ENCODE assay signal across 1 cellular context in the genomic region with DNA sequence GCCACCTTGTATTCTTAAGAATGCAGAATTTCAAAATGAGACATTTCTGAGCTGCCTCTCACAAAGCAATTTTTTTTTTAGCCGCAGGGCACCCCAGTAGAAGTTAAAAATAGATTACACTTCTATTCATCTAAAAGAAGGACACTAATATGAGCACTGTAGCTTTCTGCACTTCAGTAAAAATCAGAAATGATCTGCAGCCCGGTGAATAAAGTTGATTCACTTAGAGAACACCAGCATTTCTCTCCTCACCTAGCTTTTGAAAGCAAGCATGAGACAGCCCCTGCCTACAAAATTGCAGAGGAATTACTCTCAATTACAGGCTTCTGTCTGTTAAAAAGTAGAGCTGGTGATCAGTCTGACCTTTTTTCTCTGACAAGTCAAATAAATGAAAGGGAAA.
TF ChIP-seq lines count a peak whose summit lies in the region.

No MANE protein-coding gene starts in this region.

TF ChIP-seq in GM12878, 131 proteins besides CTCF, POLR2A, EP300 and RAD21 (continued from another document):
- TF ChIP-seq, protein P1, sequence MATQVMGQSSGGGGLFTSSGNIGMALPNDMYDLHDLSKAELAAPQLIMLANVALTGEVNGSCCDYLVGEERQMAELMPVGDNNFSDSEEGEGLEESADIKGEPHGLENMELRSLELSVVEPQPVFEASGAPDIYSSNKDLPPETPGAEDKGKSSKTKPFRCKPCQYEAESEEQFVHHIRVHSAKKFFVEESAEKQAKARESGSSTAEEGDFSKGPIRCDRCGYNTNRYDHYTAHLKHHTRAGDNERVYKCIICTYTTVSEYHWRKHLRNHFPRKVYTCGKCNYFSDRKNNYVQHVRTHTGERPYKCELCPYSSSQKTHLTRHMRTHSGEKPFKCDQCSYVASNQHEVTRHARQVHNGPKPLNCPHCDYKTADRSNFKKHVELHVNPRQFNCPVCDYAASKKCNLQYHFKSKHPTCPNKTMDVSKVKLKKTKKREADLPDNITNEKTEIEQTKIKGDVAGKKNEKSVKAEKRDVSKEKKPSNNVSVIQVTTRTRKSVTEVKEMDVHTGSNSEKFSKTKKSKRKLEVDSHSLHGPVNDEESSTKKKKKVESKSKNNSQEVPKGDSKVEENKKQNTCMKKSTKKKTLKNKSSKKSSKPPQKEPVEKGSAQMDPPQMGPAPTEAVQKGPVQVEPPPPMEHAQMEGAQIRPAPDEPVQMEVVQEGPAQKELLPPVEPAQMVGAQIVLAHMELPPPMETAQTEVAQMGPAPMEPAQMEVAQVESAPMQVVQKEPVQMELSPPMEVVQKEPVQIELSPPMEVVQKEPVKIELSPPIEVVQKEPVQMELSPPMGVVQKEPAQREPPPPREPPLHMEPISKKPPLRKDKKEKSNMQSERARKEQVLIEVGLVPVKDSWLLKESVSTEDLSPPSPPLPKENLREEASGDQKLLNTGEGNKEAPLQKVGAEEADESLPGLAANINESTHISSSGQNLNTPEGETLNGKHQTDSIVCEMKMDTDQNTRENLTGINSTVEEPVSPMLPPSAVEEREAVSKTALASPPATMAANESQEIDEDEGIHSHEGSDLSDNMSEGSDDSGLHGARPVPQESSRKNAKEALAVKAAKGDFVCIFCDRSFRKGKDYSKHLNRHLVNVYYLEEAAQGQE (IDR thresholded peaks at IDR 0.05; ENCODE audit: low read depth, low read length) = no peak
- TF ChIP-seq, protein P2, sequence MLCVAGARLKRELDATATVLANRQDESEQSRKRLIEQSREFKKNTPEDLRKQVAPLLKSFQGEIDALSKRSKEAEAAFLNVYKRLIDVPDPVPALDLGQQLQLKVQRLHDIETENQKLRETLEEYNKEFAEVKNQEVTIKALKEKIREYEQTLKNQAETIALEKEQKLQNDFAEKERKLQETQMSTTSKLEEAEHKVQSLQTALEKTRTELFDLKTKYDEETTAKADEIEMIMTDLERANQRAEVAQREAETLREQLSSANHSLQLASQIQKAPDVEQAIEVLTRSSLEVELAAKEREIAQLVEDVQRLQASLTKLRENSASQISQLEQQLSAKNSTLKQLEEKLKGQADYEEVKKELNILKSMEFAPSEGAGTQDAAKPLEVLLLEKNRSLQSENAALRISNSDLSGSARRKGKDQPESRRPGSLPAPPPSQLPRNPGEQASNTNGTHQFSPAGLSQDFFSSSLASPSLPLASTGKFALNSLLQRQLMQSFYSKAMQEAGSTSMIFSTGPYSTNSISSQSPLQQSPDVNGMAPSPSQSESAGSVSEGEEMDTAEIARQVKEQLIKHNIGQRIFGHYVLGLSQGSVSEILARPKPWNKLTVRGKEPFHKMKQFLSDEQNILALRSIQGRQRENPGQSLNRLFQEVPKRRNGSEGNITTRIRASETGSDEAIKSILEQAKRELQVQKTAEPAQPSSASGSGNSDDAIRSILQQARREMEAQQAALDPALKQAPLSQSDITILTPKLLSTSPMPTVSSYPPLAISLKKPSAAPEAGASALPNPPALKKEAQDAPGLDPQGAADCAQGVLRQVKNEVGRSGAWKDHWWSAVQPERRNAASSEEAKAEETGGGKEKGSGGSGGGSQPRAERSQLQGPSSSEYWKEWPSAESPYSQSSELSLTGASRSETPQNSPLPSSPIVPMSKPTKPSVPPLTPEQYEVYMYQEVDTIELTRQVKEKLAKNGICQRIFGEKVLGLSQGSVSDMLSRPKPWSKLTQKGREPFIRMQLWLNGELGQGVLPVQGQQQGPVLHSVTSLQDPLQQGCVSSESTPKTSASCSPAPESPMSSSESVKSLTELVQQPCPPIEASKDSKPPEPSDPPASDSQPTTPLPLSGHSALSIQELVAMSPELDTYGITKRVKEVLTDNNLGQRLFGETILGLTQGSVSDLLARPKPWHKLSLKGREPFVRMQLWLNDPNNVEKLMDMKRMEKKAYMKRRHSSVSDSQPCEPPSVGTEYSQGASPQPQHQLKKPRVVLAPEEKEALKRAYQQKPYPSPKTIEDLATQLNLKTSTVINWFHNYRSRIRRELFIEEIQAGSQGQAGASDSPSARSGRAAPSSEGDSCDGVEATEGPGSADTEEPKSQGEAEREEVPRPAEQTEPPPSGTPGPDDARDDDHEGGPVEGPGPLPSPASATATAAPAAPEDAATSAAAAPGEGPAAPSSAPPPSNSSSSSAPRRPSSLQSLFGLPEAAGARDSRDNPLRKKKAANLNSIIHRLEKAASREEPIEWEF (IDR thresholded peaks at IDR 0.05; ENCODE audit: insufficient replicate concordance, low read depth, low read length) = no peak
- TF ChIP-seq LARP7 (IDR thresholded peaks at IDR 0.05) = no peak
- peak; percentile 42; the same call in 1 of the 2 replicates for TF ChIP-seq RUNX3 (IDR thresholded peaks at IDR 0.05; ENCODE audit: low read length)
